15 cellular contexts compared by ENCODE assay signal in genomic region chr2:69549421-69549820, GRCh38.
DNase-seq lines count a peak whose midpoint lies in the region; ATAC-seq, FAIRE-seq and TF ChIP-seq lines count a peak whose summit lies in the region.
"Had no signal": no experiment of that assay in that cellular context is flagged by ENCODE, and none has a peak within 500 bp of the region (broad histone marks: within the 10 kb centered on the region; RNA-seq: fewer than 3 reads in every experiment).

No MANE protein-coding gene starts in this region.

- no peaks in the 10 kb centered on the region for H3K9me3 ChIP-seq in adipocyte (ENCODE audit: control insufficient read depth, low read length)
- no peaks in the 10 kb centered on the region for H3K9me3 ChIP-seq in colonic mucosa
- H3K9me3 ChIP-seq: gastroesophageal sphincter, mucosa of descending colon had no signal

- no peak for DNase-seq in H54 (ENCODE audit: insufficient read length, low spot score)
- peak; percentile 68 for DNase-seq in adipocyte (ENCODE audit: low read depth)
- DNase-seq in hepatic stellate cell (ENCODE audit: low spot score), result peak; percentile 42
- no peak for DNase-seq in DMS153 treated with DMSO at 0.1 percent for 48 hours (lab: John Stamatoyannopoulos, UW; ENCODE audit: unreplicated experiment)
- no peak for DNase-seq in OCI-M2 (lab: John Stamatoyannopoulos, UW; ENCODE audit: unreplicated experiment)
- no peak for DNase-seq in colonic mucosa
- DNase-seq: activated CD4-positive, alpha-beta memory T cell treated with anti-CD3 and anti-CD28 coated beads for 36 hours; effector memory CD4-positive, alpha-beta T cell; immature natural killer cell; NCI-H1092 treated with DMSO at 0.1 percent for 48 hours had no signal

- H3K79me2 ChIP-seq in ACC112 (ENCODE audit: control insufficient read depth, insufficient read depth, low read length, unreplicated experiment), result peaks cover 39% of the 10 kb centered on the region

- H3K4me3 ChIP-seq in ACC112 (ENCODE audit: low read depth, low read length), result no peak overlapping the region
- H3K4me3 ChIP-seq in adipocyte (ENCODE audit: low read length), result no peak overlapping the region
- H3K4me3 ChIP-seq in colonic mucosa, result no peak overlapping the region
- H3K4me3 ChIP-seq: gastroesophageal sphincter, mucosa of descending colon had no signal

- FAIRE-seq in H54 (lab: Jason Lieb, UNC), result peak; percentile 53

- intact Hi-C loops in colonic mucosa (cut with DNase I), result no loop called here

- peaks cover 8% of the 10 kb centered on the region for H3K4me1 ChIP-seq in ACC112 (ENCODE audit: control insufficient read depth, insufficient read depth, low read length, unreplicated experiment)
- peaks cover 35% of the 10 kb centered on the region for H3K4me1 ChIP-seq in adipocyte (ENCODE audit: control insufficient read depth, insufficient read depth, low read length)
- no peaks in the 10 kb centered on the region for H3K4me1 ChIP-seq in colonic mucosa

- H3K36me3 ChIP-seq in ACC112 (ENCODE audit: insufficient read depth, low read length) (peaks cover 27% of the 10 kb centered on the region), adipocyte (ENCODE audit: control insufficient read depth, insufficient read depth, low read length, severe bottlenecking) (no peaks in the 10 kb centered on the region), colonic mucosa (no peaks in the 10 kb centered on the region)
- H3K36me3 ChIP-seq: gastroesophageal sphincter had no signal

- H3K9ac ChIP-seq in adipocyte (ENCODE audit: low read length), result no peak overlapping the region
- H3K9ac ChIP-seq in colonic mucosa (ENCODE audit: low read depth in 2 of 2, low read length in 2 of 2), result no peak overlapping the region

- H3K27ac ChIP-seq in ACC112 (ENCODE audit: low read depth, low read length) (peak overlapping the region; percentile 72), colonic mucosa (no peak overlapping the region)
- H3K27ac ChIP-seq: gastroesophageal sphincter had no signal

- no peak for ATAC-seq in HG03175 (IDR thresholded peaks at IDR 0.05; ENCODE audit: unreplicated experiment)
- ATAC-seq: gastroesophageal sphincter; stimulated activated memory B cell treated with anti-CD40 and anti-IgM and Interleukin-4, amounts not matched to agents 10 μg/mL and 1 μg/mL and 100 μg/mL, for 72 hours had no signal

- H2AFZ ChIP-seq in ACC112 (ENCODE audit: low read length, unreplicated experiment), result no peak overlapping the region

- no peak for TF ChIP-seq CTCF in colonic mucosa (IDR thresholded peaks at IDR 0.05)

- no peak for TF ChIP-seq POLR2A in H54 (IDR thresholded peaks at IDR 0.05; ENCODE audit: low read depth, low read length)

- H3K27me3 ChIP-seq in ACC112 (ENCODE audit: insufficient read depth, low read length) (no peaks in the 10 kb centered on the region), adipocyte (replicated peaks; ENCODE audit: control insufficient read depth, insufficient read depth, low read length) (no peaks in the 10 kb centered on the region), colonic mucosa (no peaks in the 10 kb centered on the region)
- H3K27me3 ChIP-seq: gastroesophageal sphincter had no signal

Comparison
In these comparisons a context has a peak if more than half of its experiments do, and no peak if none do; other contexts are left out.
1. DNase-seq: peak in adipocyte (single experiment) and hepatic stellate cell (single experiment); none in H54 (single experiment), DMS153 treated with DMSO at 0.1 percent for 48 hours (single experiment), OCI-M2 (single experiment) and colonic mucosa (single experiment).